ENCODE assay signal across 2 cellular contexts in the genomic region with DNA sequence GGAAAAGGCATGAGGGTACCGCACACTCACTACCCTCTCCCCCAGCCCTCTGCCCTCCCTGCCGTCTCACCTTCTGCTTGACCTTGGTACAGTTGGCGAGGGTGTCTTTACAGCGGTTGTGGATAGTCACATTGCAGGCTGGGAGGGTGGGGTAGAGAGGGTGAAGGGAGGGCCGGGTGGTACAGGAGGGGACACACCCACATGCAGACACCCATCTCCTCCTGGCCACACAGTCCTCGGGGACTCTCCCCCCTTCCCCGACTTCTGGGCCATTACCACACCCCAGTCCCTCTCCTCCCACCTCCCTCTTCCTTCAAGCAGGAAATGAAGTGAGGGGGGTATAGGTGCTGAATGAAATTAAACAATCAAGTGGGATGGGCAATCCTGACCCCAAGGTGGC.
TF ChIP-seq lines count a peak whose summit lies in the region.

No MANE protein-coding gene starts in this region.

TF ChIP-seq in SK-N-SH, 30 proteins besides CTCF, POLR2A, EP300 and RAD21 (continued from another document):
- TF ChIP-seq, protein P1, sequence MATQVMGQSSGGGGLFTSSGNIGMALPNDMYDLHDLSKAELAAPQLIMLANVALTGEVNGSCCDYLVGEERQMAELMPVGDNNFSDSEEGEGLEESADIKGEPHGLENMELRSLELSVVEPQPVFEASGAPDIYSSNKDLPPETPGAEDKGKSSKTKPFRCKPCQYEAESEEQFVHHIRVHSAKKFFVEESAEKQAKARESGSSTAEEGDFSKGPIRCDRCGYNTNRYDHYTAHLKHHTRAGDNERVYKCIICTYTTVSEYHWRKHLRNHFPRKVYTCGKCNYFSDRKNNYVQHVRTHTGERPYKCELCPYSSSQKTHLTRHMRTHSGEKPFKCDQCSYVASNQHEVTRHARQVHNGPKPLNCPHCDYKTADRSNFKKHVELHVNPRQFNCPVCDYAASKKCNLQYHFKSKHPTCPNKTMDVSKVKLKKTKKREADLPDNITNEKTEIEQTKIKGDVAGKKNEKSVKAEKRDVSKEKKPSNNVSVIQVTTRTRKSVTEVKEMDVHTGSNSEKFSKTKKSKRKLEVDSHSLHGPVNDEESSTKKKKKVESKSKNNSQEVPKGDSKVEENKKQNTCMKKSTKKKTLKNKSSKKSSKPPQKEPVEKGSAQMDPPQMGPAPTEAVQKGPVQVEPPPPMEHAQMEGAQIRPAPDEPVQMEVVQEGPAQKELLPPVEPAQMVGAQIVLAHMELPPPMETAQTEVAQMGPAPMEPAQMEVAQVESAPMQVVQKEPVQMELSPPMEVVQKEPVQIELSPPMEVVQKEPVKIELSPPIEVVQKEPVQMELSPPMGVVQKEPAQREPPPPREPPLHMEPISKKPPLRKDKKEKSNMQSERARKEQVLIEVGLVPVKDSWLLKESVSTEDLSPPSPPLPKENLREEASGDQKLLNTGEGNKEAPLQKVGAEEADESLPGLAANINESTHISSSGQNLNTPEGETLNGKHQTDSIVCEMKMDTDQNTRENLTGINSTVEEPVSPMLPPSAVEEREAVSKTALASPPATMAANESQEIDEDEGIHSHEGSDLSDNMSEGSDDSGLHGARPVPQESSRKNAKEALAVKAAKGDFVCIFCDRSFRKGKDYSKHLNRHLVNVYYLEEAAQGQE (IDR thresholded peaks at IDR 0.05; ENCODE audit: low read depth, low read length) = no peak

TF ChIP-seq in SK-N-SH treated with all-trans-retinoic acid at 6 μM for 48 hours, 23 proteins besides CTCF, POLR2A, EP300 and RAD21 (continued from another document):
- TF ChIP-seq, protein P2, sequence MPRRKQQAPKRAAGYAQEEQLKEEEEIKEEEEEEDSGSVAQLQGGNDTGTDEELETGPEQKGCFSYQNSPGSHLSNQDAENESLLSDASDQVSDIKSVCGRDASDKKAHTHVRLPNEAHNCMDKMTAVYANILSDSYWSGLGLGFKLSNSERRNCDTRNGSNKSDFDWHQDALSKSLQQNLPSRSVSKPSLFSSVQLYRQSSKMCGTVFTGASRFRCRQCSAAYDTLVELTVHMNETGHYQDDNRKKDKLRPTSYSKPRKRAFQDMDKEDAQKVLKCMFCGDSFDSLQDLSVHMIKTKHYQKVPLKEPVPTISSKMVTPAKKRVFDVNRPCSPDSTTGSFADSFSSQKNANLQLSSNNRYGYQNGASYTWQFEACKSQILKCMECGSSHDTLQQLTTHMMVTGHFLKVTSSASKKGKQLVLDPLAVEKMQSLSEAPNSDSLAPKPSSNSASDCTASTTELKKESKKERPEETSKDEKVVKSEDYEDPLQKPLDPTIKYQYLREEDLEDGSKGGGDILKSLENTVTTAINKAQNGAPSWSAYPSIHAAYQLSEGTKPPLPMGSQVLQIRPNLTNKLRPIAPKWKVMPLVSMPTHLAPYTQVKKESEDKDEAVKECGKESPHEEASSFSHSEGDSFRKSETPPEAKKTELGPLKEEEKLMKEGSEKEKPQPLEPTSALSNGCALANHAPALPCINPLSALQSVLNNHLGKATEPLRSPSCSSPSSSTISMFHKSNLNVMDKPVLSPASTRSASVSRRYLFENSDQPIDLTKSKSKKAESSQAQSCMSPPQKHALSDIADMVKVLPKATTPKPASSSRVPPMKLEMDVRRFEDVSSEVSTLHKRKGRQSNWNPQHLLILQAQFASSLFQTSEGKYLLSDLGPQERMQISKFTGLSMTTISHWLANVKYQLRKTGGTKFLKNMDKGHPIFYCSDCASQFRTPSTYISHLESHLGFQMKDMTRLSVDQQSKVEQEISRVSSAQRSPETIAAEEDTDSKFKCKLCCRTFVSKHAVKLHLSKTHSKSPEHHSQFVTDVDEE (CRISPR knock-in tag; IDR thresholded peaks at IDR 0.05) = no peak
- TF ChIP-seq PPARA (CRISPR knock-in tag; IDR thresholded peaks at IDR 0.05; ENCODE audit: borderline replicate concordance) (no peak), GLIS3 (CRISPR knock-in tag; IDR thresholded peaks at IDR 0.05) (no peak), OSR1 (CRISPR knock-in tag; IDR thresholded peaks at IDR 0.05) (no peak), BACH2 (CRISPR knock-in tag; IDR thresholded peaks at IDR 0.05; ENCODE audit: borderline replicate concordance) (no peak), CSDC2 (CRISPR knock-in tag; IDR thresholded peaks at IDR 0.05) (no peak), ZC3H10 (CRISPR knock-in tag; IDR thresholded peaks at IDR 0.05) (no peak), ZNF8 (CRISPR knock-in tag; IDR thresholded peaks at IDR 0.05) (no peak)
- TF ChIP-seq, protein P3, sequence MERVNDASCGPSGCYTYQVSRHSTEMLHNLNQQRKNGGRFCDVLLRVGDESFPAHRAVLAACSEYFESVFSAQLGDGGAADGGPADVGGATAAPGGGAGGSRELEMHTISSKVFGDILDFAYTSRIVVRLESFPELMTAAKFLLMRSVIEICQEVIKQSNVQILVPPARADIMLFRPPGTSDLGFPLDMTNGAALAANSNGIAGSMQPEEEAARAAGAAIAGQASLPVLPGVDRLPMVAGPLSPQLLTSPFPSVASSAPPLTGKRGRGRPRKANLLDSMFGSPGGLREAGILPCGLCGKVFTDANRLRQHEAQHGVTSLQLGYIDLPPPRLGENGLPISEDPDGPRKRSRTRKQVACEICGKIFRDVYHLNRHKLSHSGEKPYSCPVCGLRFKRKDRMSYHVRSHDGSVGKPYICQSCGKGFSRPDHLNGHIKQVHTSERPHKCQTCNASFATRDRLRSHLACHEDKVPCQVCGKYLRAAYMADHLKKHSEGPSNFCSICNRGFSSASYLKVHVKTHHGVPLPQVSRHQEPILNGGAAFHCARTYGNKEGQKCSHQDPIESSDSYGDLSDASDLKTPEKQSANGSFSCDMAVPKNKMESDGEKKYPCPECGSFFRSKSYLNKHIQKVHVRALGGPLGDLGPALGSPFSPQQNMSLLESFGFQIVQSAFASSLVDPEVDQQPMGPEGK (CRISPR knock-in tag; IDR thresholded peaks at IDR 0.05; ENCODE audit: borderline replicate concordance) = no peak
- TF ChIP-seq, protein P4, sequence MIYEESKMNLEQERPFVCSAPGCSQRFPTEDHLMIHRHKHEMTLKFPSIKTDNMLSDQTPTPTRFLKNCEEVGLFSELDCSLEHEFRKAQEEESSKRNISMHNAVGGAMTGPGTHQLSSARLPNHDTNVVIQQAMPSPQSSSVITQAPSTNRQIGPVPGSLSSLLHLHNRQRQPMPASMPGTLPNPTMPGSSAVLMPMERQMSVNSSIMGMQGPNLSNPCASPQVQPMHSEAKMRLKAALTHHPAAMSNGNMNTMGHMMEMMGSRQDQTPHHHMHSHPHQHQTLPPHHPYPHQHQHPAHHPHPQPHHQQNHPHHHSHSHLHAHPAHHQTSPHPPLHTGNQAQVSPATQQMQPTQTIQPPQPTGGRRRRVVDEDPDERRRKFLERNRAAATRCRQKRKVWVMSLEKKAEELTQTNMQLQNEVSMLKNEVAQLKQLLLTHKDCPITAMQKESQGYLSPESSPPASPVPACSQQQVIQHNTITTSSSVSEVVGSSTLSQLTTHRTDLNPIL (CRISPR knock-in tag; IDR thresholded peaks at IDR 0.05; ENCODE audit: low read depth) = no peak
